ENCODE assay signal across 8 cellular contexts in genomic region chr2:55693181-55694125, GRCh38. TPM values are rescaled to one million over a fixed set of nuclear protein-coding genes. Genes with fewer than 3 reads are reported as not detected.
DNase-seq lines count a peak whose midpoint lies in the region; ATAC-seq and TF ChIP-seq lines count a peak whose summit lies in the region.

PNPT1 (minus strand) TSS chr2:55693844; CDS start chr2:55693823, 21 bp downstream.

- peaks cover 42% of the 10 kb centered on the region for H3K4me1 Mint-ChIP-seq in activated naive CD8-positive, alpha-beta T cell treated with anti-CD3 and anti-CD28 coated beads, Interleukin-2, amount 50 U/mL, for 24 hours
- peaks cover 15% of the 10 kb centered on the region for H3K4me1 Mint-ChIP-seq in type B pancreatic cell (ENCODE audit: unreplicated experiment)

- peak within 1 kb of the TSS; percentile 68 for H3K4me3 ChIP-seq in GM12865 (ENCODE audit: low read depth, low read length)

- peak within 1 kb of the TSS; percentile 97 for H3K27ac Mint-ChIP-seq in activated naive CD8-positive, alpha-beta T cell treated with anti-CD3 and anti-CD28 coated beads, Interleukin-2, amount 50 U/mL, for 24 hours
- H3K27ac Mint-ChIP-seq in type B pancreatic cell, result peak within 1 kb of the TSS; percentile 92

- no peak for TF ChIP-seq CTCF in GM12865 (IDR thresholded peaks at IDR 0.05; ENCODE audit: insufficient read depth, low read depth, low read length, missing control alignments)
- TF ChIP-seq CTCF in type B pancreatic cell (conservative IDR thresholded peaks at IDR 0.05), result no peak

- no peaks in the 10 kb centered on the region for H3K27me3 Mint-ChIP-seq in activated naive CD8-positive, alpha-beta T cell treated with anti-CD3 and anti-CD28 coated beads, Interleukin-2, amount 50 U/mL, for 24 hours
- H3K27me3 Mint-ChIP-seq in type B pancreatic cell, result peaks cover 12% of the 10 kb centered on the region

- peak within 1 kb of the TSS; percentile 96 for H3K4me3 Mint-ChIP-seq in activated naive CD8-positive, alpha-beta T cell treated with anti-CD3 and anti-CD28 coated beads, Interleukin-2, amount 50 U/mL, for 24 hours
- H3K4me3 Mint-ChIP-seq in type B pancreatic cell, result peak within 1 kb of the TSS; percentile 99

- intact Hi-C loops in cardiac septum (cut with DNase I), result loop anchor here (5.0 kb wide), 1 partner anchor 76 kb away; the partner anchor contains the start of gene PPP4R3B

- no peaks in the 10 kb centered on the region for H3K9me3 Mint-ChIP-seq in activated naive CD8-positive, alpha-beta T cell treated with anti-CD3 and anti-CD28 coated beads, Interleukin-2, amount 50 U/mL, for 24 hours
- H3K9me3 Mint-ChIP-seq in type B pancreatic cell, result no peaks in the 10 kb centered on the region

- peaks cover 28% of the 10 kb centered on the region for H3K36me3 Mint-ChIP-seq in activated naive CD8-positive, alpha-beta T cell treated with anti-CD3 and anti-CD28 coated beads, Interleukin-2, amount 50 U/mL, for 24 hours (ENCODE audit: low read depth)
- peaks cover 7% of the 10 kb centered on the region for H3K36me3 Mint-ChIP-seq in type B pancreatic cell

- peak; percentile 100 for ATAC-seq in HG02763 (IDR thresholded peaks at IDR 0.05; ENCODE audit: unreplicated experiment)
- ATAC-seq in activated naive CD8-positive, alpha-beta T cell treated with anti-CD3 and anti-CD28 coated beads, Interleukin-2, amount 50 U/mL, for 24 hours, result peak; percentile 99

- peak; percentile 97 for DNase-seq in GM12865 (ENCODE audit: low read depth)
- peak; percentile 87 for DNase-seq in NCI-H1417 treated with DMSO at 0.1 percent for 48 hours (lab: John Stamatoyannopoulos, UW)
- DNase-seq in SW480 (ENCODE audit: low spot score), result peak; percentile 96
- peak; percentile 94 for DNase-seq in activated naive CD8-positive, alpha-beta T cell treated with anti-CD3 and anti-CD28 coated beads, Interleukin-2, amount 50 U/mL, for 24 hours
- DNase-seq in cardiac septum (ENCODE audit: low spot score), result peak; percentile 98
- DNase-seq in pons (ENCODE audit: low spot score), result peak; percentile 92
- peak; percentile 94 for DNase-seq in type B pancreatic cell (ENCODE audit: extremely low spot score, unreplicated experiment)

RNA-seq across cellular contexts. Expression of gene PNPT1, which starts in this region (rescaled TPM):
- total RNA-seq in cardiac septum (21.9 TPM), type B pancreatic cell (ENCODE audit: low replicate concordance) (21.6 and 29.0 TPM in 2 replicates)

Comparison
In these comparisons a context has a peak if more than half of its experiments do, and no peak if none do; other contexts are left out.
1. Peak in every context shown above with its lines: DNase-seq, ATAC-seq and H3K4me3 ChIP-seq.